Comparison of ENCODE assay signal across 14 cellular contexts in the genomic region with DNA sequence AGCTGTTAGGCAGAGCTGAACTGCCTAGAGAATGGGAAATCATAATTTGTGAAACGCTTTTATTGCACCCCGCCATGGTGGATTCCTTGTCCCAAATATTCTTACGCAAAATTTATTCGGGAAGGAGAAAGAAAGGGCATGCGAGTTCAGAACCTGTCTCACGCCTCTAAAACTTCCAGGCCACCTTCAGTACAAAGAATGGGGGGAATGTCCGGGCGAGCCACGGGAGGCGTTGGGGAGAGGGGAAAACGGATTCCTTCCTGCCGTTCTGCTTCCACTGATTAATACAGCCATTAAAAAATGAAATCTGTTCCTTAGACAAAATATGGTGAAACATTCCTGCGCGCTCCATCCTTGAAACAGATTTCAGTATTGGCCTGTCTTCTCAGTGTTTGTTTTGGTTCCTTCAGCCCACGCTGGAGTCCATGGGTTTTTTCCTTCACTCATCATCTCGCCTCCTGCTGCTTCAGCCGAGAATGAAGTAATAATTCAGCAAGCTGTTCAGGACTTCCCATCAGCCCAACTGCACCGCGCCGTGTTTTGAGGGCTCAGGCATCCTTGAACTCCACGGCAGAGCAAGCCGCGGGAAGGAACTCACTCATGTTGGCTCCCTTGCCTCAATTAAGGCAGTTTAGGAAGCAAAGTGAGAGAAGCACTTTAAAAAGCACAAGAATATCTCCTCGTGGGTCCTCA. TPM values are rescaled to one million over a fixed set of nuclear protein-coding genes. Genes with fewer than 3 reads are reported as not detected.
DNase-seq lines count a peak whose midpoint lies in the region; ATAC-seq and TF ChIP-seq lines count a peak whose summit lies in the region.
"Had no signal": no experiment of that assay in that cellular context is flagged by ENCODE, and none has a peak within 500 bp of the region (broad histone marks: within the 10 kb centered on the region; RNA-seq: fewer than 3 reads in every experiment).

No MANE protein-coding gene starts in this region.

- peaks cover 1% of the 10 kb centered on the region for H3K9me3 Mint-ChIP-seq in endothelial cell (ENCODE audit: unreplicated experiment)
- H3K9me3 Mint-ChIP-seq: activated naive CD8-positive, alpha-beta T cell treated with anti-CD3 and anti-CD28 coated beads for 36 hours had no signal

- H3K27me3 ChIP-seq in ACC112 (ENCODE audit: insufficient read depth, low read length): no peaks in the 10 kb centered on the region
- no peaks in the 10 kb centered on the region for H3K27me3 ChIP-seq in PC-3 (ENCODE audit: low read length)

- CTCF ChIA-PET in PC-3 (lab: Charles Lee): interaction anchor here (0.6 to 3.8 kb wide), 13 partner anchors 11 to 685 kb away, joined by 3 to 39 read pairs (median 10); a partner anchor contains a TSS

- H4K20me1 ChIP-seq in PC-3 (ENCODE audit: low read length): no peaks in the 10 kb centered on the region

- peak overlapping the region; percentile 73 for H3K4me3 ChIP-seq in ACC112 (ENCODE audit: low read depth, low read length)
- no peak overlapping the region for H3K4me3 ChIP-seq in PC-3 (ENCODE audit: low read length)
- peak overlapping the region; percentile 14 for H3K4me3 ChIP-seq in fibroblast of mammary gland (ENCODE audit: control insufficient read depth, low read depth, low read length)
- H3K4me3 ChIP-seq: HAP-1 had no signal

- ATAC-seq in PC-3: no peak
- no peak for ATAC-seq in HG02981 (IDR thresholded peaks at IDR 0.05; ENCODE audit: unreplicated experiment)

- H3K9ac ChIP-seq in PC-3 (ENCODE audit: low read length): no peak overlapping the region

- H3K79me2 ChIP-seq in ACC112 (ENCODE audit: control insufficient read depth, insufficient read depth, low read length, unreplicated experiment) (no peaks in the 10 kb centered on the region), PC-3 (ENCODE audit: low read length) (no peaks in the 10 kb centered on the region)

- BruUV-seq in PC-3 (replicated peaks; lab: Mats Ljungman, UMichigan): no TSS peak

- no peak overlapping the region for H3K27ac ChIP-seq in ACC112 (ENCODE audit: low read depth, low read length)
- no peak overlapping the region for H3K27ac ChIP-seq in PC-3 (ENCODE audit: low read length)
- H3K27ac ChIP-seq: epithelial cell of prostate had no signal

- H3K4me1 ChIP-seq in ACC112 (ENCODE audit: control insufficient read depth, insufficient read depth, low read length, unreplicated experiment) (peaks cover 11% of the 10 kb centered on the region), PC-3 (ENCODE audit: insufficient read depth, low read length) (peaks cover 19% of the 10 kb centered on the region)
- H3K4me1 ChIP-seq: HAP-1 had no signal

- H3K27me3 Mint-ChIP-seq in endothelial cell (ENCODE audit: unreplicated experiment): no peaks in the 10 kb centered on the region
- H3K27me3 Mint-ChIP-seq: activated naive CD8-positive, alpha-beta T cell treated with anti-CD3 and anti-CD28 coated beads for 36 hours had no signal

- no peaks in the 10 kb centered on the region for H3F3A ChIP-seq in PC-3 (ENCODE audit: low read length, unreplicated experiment)

- H3K9me2 ChIP-seq in PC-3 (replicated peaks; ENCODE audit: low read length): no peaks in the 10 kb centered on the region

- H2AFZ ChIP-seq in ACC112 (ENCODE audit: low read length, unreplicated experiment) (peak overlapping the region; percentile 97), PC-3 (ENCODE audit: low read length) (peak overlapping the region; percentile 18; the same call in 1 of the 2 replicates)

- POLR2A ChIA-PET in PC-3 (lab: Charles Lee; ENCODE audit: unreplicated experiment): no interaction called here

- no peak overlapping the region for H3K4me2 ChIP-seq in PC-3 (ENCODE audit: low read length)

- H3K4me3 Mint-ChIP-seq in endothelial cell (ENCODE audit: unreplicated experiment): no peak overlapping the region
- H3K4me3 Mint-ChIP-seq: activated naive CD8-positive, alpha-beta T cell treated with anti-CD3 and anti-CD28 coated beads for 36 hours had no signal

- H3K36me3 Mint-ChIP-seq in endothelial cell (ENCODE audit: low read depth, unreplicated experiment): no peaks in the 10 kb centered on the region
- H3K36me3 Mint-ChIP-seq: activated naive CD8-positive, alpha-beta T cell treated with anti-CD3 and anti-CD28 coated beads for 36 hours had no signal

- TF ChIP-seq CTCF in PC-3 (conservative IDR thresholded peaks at IDR 0.05; ENCODE audit: low read depth, low read length): no peak
- TF ChIP-seq CTCF in fibroblast of mammary gland (conservative IDR thresholded peaks at IDR 0.05; ENCODE audit: control insufficient read depth, insufficient read depth, low read depth, low read length): no peak
- no peak for TF ChIP-seq CTCF in endothelial cell (IDR thresholded peaks at IDR 0.05; ENCODE audit: unreplicated experiment)

- DNase-seq in PC-3 (no peak), fibroblast of mammary gland (ENCODE audit: low read depth) (peak; percentile 61), occipital lobe (lab: John Stamatoyannopoulos, UW) (peak; percentile 35), endothelial cell (ENCODE audit: low spot score) (no peak), dedifferentiated amniotic fluid mesenchymal stem cell (ENCODE audit: extremely low spot score) (no peak), NCI-H82 (lab: John Stamatoyannopoulos, UW) (no peak)
- DNase-seq: activated naive CD8-positive, alpha-beta T cell treated with anti-CD3 and anti-CD28 coated beads for 36 hours; AML-193; NCI-H1048; NK-92 treated with Interleukin-12 subunit alpha and Interleukin-12 subunit beta, amount 100 ng/mL, for 24 hours had no signal

- no peak overlapping the region for H3K27ac Mint-ChIP-seq in endothelial cell (ENCODE audit: unreplicated experiment)
- H3K27ac Mint-ChIP-seq: activated naive CD8-positive, alpha-beta T cell treated with anti-CD3 and anti-CD28 coated beads for 36 hours had no signal

- intact Hi-C loops in PC-3 (cut with micrococcal nuclease): loop anchor here (1.0 to 10.0 kb wide), 8 partner anchors 71 to 1294 kb away; no protein-coding TSS in a partner anchor

- no peaks in the 10 kb centered on the region for H3K36me3 ChIP-seq in ACC112 (ENCODE audit: insufficient read depth, low read length)
- H3K36me3 ChIP-seq in PC-3 (ENCODE audit: low read depth, low read length): no peaks in the 10 kb centered on the region; the same call in 1 of the 2 replicates
- H3K36me3 ChIP-seq: HAP-1 had no signal

- H3K9me3 ChIP-seq in PC-3 (ENCODE audit: low read length): peaks cover 4% of the 10 kb centered on the region; the same call in 1 of the 2 replicates

- peaks cover 2% of the 10 kb centered on the region for H3K4me1 Mint-ChIP-seq in endothelial cell (ENCODE audit: unreplicated experiment)
- H3K4me1 Mint-ChIP-seq: activated naive CD8-positive, alpha-beta T cell treated with anti-CD3 and anti-CD28 coated beads for 36 hours had no signal

RNA-seq across cellular contexts. Expression of a gene that starts 47.7 kb away (rescaled TPM):
- total RNA-seq in PC-3 (2014; rRNA removed) (354 and 434 TPM in 2 replicates), occipital lobe (4.1 TPM), endothelial cell (ENCODE audit: unreplicated experiment) (12.2 TPM)

Comparison
In these comparisons a context has a peak if more than half of its experiments do, and no peak if none do; other contexts are left out.
1. DNase-seq: peak in fibroblast of mammary gland (single experiment) and occipital lobe (single experiment); none in PC-3 (single experiment), endothelial cell (single experiment), dedifferentiated amniotic fluid mesenchymal stem cell (single experiment) and NCI-H82 (single experiment).
2. RNA of a gene that starts 47.7 kb away (total RNA-seq): 354 to 434 TPM in PC-3; 12.2 TPM in endothelial cell (single experiment) and 4.1 TPM in occipital lobe (single experiment); every median in the first group is over 10 times any median in the second.